In the genomic region with DNA sequence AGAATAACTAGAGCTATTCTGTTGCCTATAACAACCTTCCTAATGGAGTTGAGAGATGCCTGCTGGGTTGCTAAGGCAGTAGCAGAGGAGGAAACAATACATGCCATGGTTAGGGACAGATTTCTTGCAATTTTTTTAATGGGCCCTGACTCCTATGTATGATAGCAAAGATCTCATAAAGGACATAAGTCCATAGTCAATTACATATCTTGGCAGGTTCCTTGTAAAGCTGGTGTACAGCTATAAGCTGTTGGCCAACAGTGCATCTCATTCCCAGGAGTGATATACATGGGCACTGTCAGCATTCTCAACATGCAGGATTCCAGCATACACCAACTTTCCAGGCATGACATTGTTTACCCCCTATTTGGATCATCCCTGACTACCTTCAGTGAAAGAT, we compare ENCODE assay signal across 8 cellular contexts.
"Had no signal": no experiment of that assay in that cellular context is flagged by ENCODE, and none has a peak within 500 bp of the region (broad histone marks: within the 10 kb centered on the region; RNA-seq: fewer than 3 reads in every experiment).

No MANE protein-coding gene starts in this region.

- H2AFZ ChIP-seq: GM23248 had no signal

- H3K4me3 ChIP-seq: GM23248, HAP-1 had no signal

- DNase-seq: GM23248, GOT3, H7, HFFc6 had no signal

- ATAC-seq: HCT116, HepG2 had no signal

- H3K4me1 ChIP-seq: HAP-1 had no signal

- H3K36me3 ChIP-seq: HAP-1 had no signal

- H3K9me3 ChIP-seq: HAP-1 had no signal

- H3K9ac ChIP-seq: GM23248 had no signal

- H3K27ac ChIP-seq: GM23248, HL-60 had no signal
